7 cellular contexts compared by ENCODE assay signal in genomic region chr4:147731611-147732515, GRCh38. TPM values are rescaled to one million over a fixed set of nuclear protein-coding genes. Genes with fewer than 3 reads are reported as not detected.
DNase-seq lines count a peak whose midpoint lies in the region; ATAC-seq and TF ChIP-seq lines count a peak whose summit lies in the region.

Gene ARHGAP10, plus strand, starts transcription at chr4:147732088. Its CDS starts 214 bp downstream, at chr4:147732302.

- H3K27ac ChIP-seq in dorsolateral prefrontal cortex (peak within 1 kb of the TSS in 48 of 59 donors; percentile 4 to 88 (median 64)), lung (ENCODE audit: low read depth in 1 of 2, low read length in 1 of 2) (peak within 1 kb of the TSS; percentile 71 to 89)

- TF ChIP-seq CTCF in dorsolateral prefrontal cortex (IDR thresholded peaks at IDR 0.05 in 54 of 56, conservative IDR thresholded peaks at IDR 0.05 in 2 of 56; ENCODE audit: low read depth in 1 of 56, partially characterized antibody in 56 of 56), result no peak
- TF ChIP-seq CTCF in lung (IDR thresholded peaks at IDR 0.05; ENCODE audit: control extremely low read depth, extremely low read depth), result no peak

- WGBS in lung, 2 donors, result 1% methylated on average over 81 to 104 of the region's 104 CpGs

- intact Hi-C loops in dorsolateral prefrontal cortex (cut with DNase I), result no loop called here

- DNase-seq in NCI-H1930 (lab: John Stamatoyannopoulos, UW) (peak; percentile 23 to 47), dorsolateral prefrontal cortex (peak in 8 of 10 donors; percentile 18 to 68 (median 39)), lung (ENCODE audit: low spot score) (peak; percentile 68)
- peak; percentile 70 to 74 for DNase-seq in activated CD4-positive, alpha-beta T cell treated with anti-CD3 and anti-CD28 coated beads, Interleukin-2, amount 50 U/mL, for 48 hours
- peak; percentile 52 for DNase-seq in stimulated activated CD8-positive, alpha-beta memory T cell treated with anti-CD3 and anti-CD28 coated beads, Interleukin-12 subunit alpha, Interleukin-12 subunit beta, amount 100 ng/mL, for 1 hour (ENCODE audit: low read depth)

- H3K4me3 ChIP-seq in dorsolateral prefrontal cortex, result peak within 1 kb of the TSS; percentile 56 to 83 (median 73)
- H3K4me3 ChIP-seq in lung, result peak within 1 kb of the TSS; percentile 91

- H3K4me1 ChIP-seq in lung (ENCODE audit: control insufficient read depth in 2 of 2, insufficient read depth in 2 of 2, low read length in 2 of 2), result peaks cover 0 to 11% of the 10 kb centered on the region in 2 donors

- H3K36me3 ChIP-seq in lung (ENCODE audit: control insufficient read depth in 2 of 2, insufficient read depth in 2 of 2, low read length in 2 of 2), result no peaks in the 10 kb centered on the region

- no peaks in the 10 kb centered on the region for H3K9me3 ChIP-seq in lung (ENCODE audit: control insufficient read depth in 2 of 2, insufficient read depth in 1 of 2, low read length in 1 of 2)

- peak; percentile 33 for ATAC-seq in GM18499 (IDR thresholded peaks at IDR 0.05; ENCODE audit: insufficient read depth, unreplicated experiment)
- ATAC-seq in HG02610 (IDR thresholded peaks at IDR 0.05; ENCODE audit: unreplicated experiment), result peak; percentile 62
- ATAC-seq in lung (ENCODE audit: insufficient read depth, low FRiP score), result peak; percentile 87

- peaks cover 0 to 26% (median 0%) of the 10 kb centered on the region in 45 donors for H3K27me3 ChIP-seq in dorsolateral prefrontal cortex
- no peaks in the 10 kb centered on the region for H3K27me3 ChIP-seq in lung (ENCODE audit: control insufficient read depth, insufficient read depth)

RNA-seq across cellular contexts. Expression of gene ARHGAP10, which starts in this region (rescaled TPM):
- total RNA-seq in dorsolateral prefrontal cortex (10 to 100 TPM in 108 of 120 experiments, 1 to 10 TPM in 12; 6.8 to 26.3 (median 12.9) TPM), lung (10 to 100 TPM; 23.6 to 25.0 TPM)
- 10 to 100 TPM in 1 of 2 donors, 1 to 10 TPM in 1; 9.1 to 11.4 TPM for polyA plus RNA-seq in lung

Comparison
In these comparisons a context has a peak if more than half of its experiments do, and no peak if none do; other contexts are left out.
1. Peak in every context shown above with its lines: DNase-seq, ATAC-seq, H3K4me3 ChIP-seq and H3K27ac ChIP-seq.
2. ATAC-seq: peak in every context shown above with its lines; median percentile 87 in lung; 62 in HG02610; 33 in GM18499.